8 cellular contexts compared by ENCODE assay signal in the genomic region with DNA sequence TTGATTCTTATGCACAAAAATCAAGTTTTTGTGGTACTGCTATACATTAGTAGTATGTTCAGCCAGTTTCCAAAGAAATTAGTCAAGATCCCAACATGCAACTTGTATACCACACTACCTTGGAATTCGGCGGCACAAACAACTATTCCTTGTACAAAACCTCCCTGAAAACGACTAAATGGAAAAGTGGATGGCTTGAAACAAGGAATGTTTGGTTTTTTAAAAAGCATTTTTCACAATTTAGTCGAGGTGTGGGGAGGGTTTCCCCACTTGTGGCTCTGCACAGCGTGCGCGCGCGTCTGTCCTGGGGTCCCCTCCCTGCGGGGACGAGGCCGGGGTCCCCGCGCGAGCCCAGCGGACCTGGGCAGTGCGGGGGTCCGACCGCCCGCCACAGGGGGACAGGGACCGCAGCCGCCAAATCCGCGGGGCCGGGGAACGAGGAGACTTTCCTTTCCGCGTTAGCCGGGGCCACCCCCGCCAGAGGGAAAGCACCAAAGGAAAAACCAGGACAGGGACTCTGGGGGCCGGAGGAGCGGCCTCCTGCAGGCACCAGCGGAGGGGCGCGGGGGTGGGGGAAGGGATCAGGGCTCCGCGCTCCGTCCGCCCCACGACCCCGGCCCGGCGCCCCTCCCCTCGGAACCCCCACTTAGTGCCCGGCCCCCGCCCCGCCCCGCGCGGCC. TPM values are rescaled to one million over a fixed set of nuclear protein-coding genes. Genes with fewer than 3 reads are reported as not detected.
DNase-seq lines count a peak whose midpoint lies in the region; ATAC-seq and TF ChIP-seq lines count a peak whose summit lies in the region.

No MANE protein-coding gene starts in this region.

- H3K27ac ChIP-seq in GM23248 (peak overlapping the region; percentile 65), left lung (peak overlapping the region; percentile 82 to 89)

- no peaks in the 10 kb centered on the region for H3K36me3 ChIP-seq in GM23248 (ENCODE audit: low read depth)
- H3K36me3 ChIP-seq in MG63, result peaks cover 20% of the 10 kb centered on the region
- H3K36me3 ChIP-seq in left lung, result no peaks in the 10 kb centered on the region

- peak overlapping the region; percentile 74 for H3K4me2 ChIP-seq in GM23248 (ENCODE audit: unreplicated experiment)

- H3K4me1 ChIP-seq in GM23248 (ENCODE audit: insufficient read depth) (peaks cover 28% of the 10 kb centered on the region), left lung (peaks cover 11 to 42% of the 10 kb centered on the region in 2 donors)

- H3K9ac ChIP-seq in GM23248, result peak overlapping the region; percentile 88

- no peaks in the 10 kb centered on the region for H3K9me3 ChIP-seq in GM23248 (ENCODE audit: low read depth)
- no peaks in the 10 kb centered on the region for H3K9me3 ChIP-seq in MG63
- no peaks in the 10 kb centered on the region for H3K9me3 ChIP-seq in left lung

- WGBS in GM23248 (ENCODE audit: low coverage in 1 of 2, low lambda C conversion rate in 2 of 2, missing lambda C conversion rate in 2 of 2), 2 experiments, result 2 to 4% methylated on average over 23 to 43 of the region's 50 CpGs

- no peak for TF ChIP-seq CTCF in left lung (IDR thresholded peaks at IDR 0.05)

- H4K20me1 ChIP-seq in GM23248 (ENCODE audit: insufficient read depth), result no peaks in the 10 kb centered on the region; the same call in 1 of the 2 replicates

- H3K9me2 ChIP-seq in GM23248 (ENCODE audit: insufficient read depth), result no peaks in the 10 kb centered on the region

- peaks cover 38% of the 10 kb centered on the region for H3K79me2 ChIP-seq in GM23248 (ENCODE audit: insufficient read depth)

- H3F3A ChIP-seq in GM23248 (ENCODE audit: insufficient read depth), result peaks cover 29% of the 10 kb centered on the region

- H3K27me3 ChIP-seq in GM23248 (replicated peaks; ENCODE audit: insufficient read depth), result no peaks in the 10 kb centered on the region
- H3K27me3 ChIP-seq in MG63, result no peaks in the 10 kb centered on the region
- H3K27me3 ChIP-seq in left lung, result peaks cover 0 to 11% of the 10 kb centered on the region in 2 donors

- intact Hi-C loops in left lung (cut with DNase I), result no loop called here

- H2AFZ ChIP-seq in GM23248, result peak overlapping the region; percentile 91

- in situ Hi-C loops in GM23248 (cut with MboI), result no loop called here

- ATAC-seq in left lung, result peak; percentile 26

- DNase-seq in NCI-H510A (lab: John Stamatoyannopoulos, UW) (peak; percentile 8), NCI-H510A treated with DMSO at 0.1 percent for 48 hours (lab: John Stamatoyannopoulos, UW) (no peak), GM23248 (peak; percentile 74), MG63 (peak; percentile 59), cerebellar cortex (ENCODE audit: low spot score) (peak; percentile 44), left lung (peak in 1 of 2 donors; percentile 73), superior temporal gyrus (ENCODE audit: extremely low spot score) (peak; percentile 61)
- no peak for DNase-seq in stimulated activated CD4-positive, alpha-beta T cell treated with anti-CD3 and anti-CD28 coated beads, Interleukin-4, amount 100 ng/mL, for 24 hours

- H3K4me3 ChIP-seq in GM23248 (peak overlapping the region; percentile 84), MG63 (peak overlapping the region; percentile 65), left lung (peak overlapping the region; percentile 56 to 60)

RNA-seq across cellular contexts. Expression of a gene that starts 0.5 kb away (rescaled TPM):
- 43.7 and 48.1 TPM in 2 replicates for total RNA-seq in GM23248 (2014; rRNA removed; shearing (Covaris generic))
- polyA plus RNA-seq in GM23248 (2016; fragmentation: Nextera tagmentation; extraction: Ambion mirVana), result 30.0 and 31.7 TPM in 2 replicates
- total RNA-seq in MG63 (2014; rRNA removed; shearing (Covaris generic); ENCODE audit: low replicate concordance), result 11.1 and 20.6 TPM in 2 replicates
- 10 to 100 TPM; 18.0 to 22.2 TPM for total RNA-seq in left lung

Comparison
In these comparisons a context has a peak if more than half of its experiments do, and no peak if none do; other contexts are left out.
1. DNase-seq: peak in NCI-H510A (single experiment), GM23248 (single experiment), MG63 (single experiment), cerebellar cortex (single experiment) and superior temporal gyrus (single experiment); none in NCI-H510A treated with DMSO at 0.1 percent for 48 hours (single experiment) and stimulated activated CD4-positive, alpha-beta T cell treated with anti-CD3 and anti-CD28 coated beads, Interleukin-4, amount 100 ng/mL, for 24 hours (single experiment).
2. Peak in every context shown above with its lines, with median percentiles within 50 percentile points of each other: H3K4me3 ChIP-seq.